In genomic region chr12:111384596-111384995, GRCh38 we compare ENCODE assay signal across 20 cellular contexts.
"Had no signal": no experiment of that assay in that cellular context is flagged by ENCODE, and none has a peak within 500 bp of the region (broad histone marks: within the 10 kb centered on the region; RNA-seq: fewer than 3 reads in every experiment).

No MANE protein-coding gene starts in this region.

- H3K9ac ChIP-seq: parathyroid adenoma had no signal

- H3K4me1 ChIP-seq: esophagus squamous epithelium, gastroesophageal sphincter, parathyroid adenoma, stomach had no signal

- H3K27ac ChIP-seq: epithelial cell of prostate, esophagus squamous epithelium, gastroesophageal sphincter, parathyroid adenoma, stomach, thoracic aorta had no signal

- H3K36me3 ChIP-seq: esophagus squamous epithelium, gastroesophageal sphincter, stomach, thoracic aorta had no signal

- H3K79me2 ChIP-seq: parathyroid adenoma had no signal

- H2AFZ ChIP-seq: parathyroid adenoma had no signal

- DNase-seq: effector memory CD4-positive, alpha-beta T cell; esophagus squamous epithelium; foreskin fibroblast; glutamatergic neuron; immature natural killer cell; kidney; left cardiac atrium; mesendoderm; naive thymus-derived CD4-positive, alpha-beta T cell; nephron progenitor cell; stimulated activated CD4-positive, alpha-beta T cell treated with anti-CD3 and anti-CD28 coated beads, Interleukin-2, amount 100 ng/mL, for 24 hours; stimulated activated naive CD4-positive, alpha-beta T cell; stomach; substantia nigra; trophoblast cell had no signal

- ATAC-seq: gastroesophageal sphincter; left cardiac atrium; naive thymus-derived CD4-positive, alpha-beta T cell; sciatic nerve had no signal

- H3K4me3 ChIP-seq: esophagus squamous epithelium, gastroesophageal sphincter, stomach, thoracic aorta had no signal

- H3K9me3 ChIP-seq: esophagus squamous epithelium, gastroesophageal sphincter, stomach, thoracic aorta had no signal

- H3K27me3 ChIP-seq: stomach had no signal
